Comparison of ENCODE assay signal across 22 cellular contexts in the genomic region with DNA sequence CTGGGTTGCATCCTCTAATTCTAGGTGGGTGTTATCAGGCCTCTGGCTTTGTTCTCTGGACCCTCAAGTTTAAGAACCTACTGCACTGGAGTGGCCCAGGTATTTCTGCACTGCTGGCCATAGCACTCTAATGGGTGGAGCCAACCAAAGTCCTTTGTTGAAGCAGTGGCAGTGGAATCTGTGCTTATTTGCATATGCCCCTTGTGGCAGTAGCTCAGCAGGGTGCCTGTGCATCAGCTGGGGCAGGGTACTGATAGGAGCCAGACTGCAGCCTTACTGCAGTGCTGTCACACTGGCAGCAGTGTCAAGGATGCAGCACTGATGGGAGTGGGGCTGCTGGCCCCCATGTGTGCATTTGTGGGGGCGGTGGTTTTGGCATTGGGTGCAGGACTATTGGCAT.
A peak's percentile ranks its signal among the peaks of the same experiment; 100 is the strongest.
DNase-seq lines count a peak whose midpoint lies in the region; ATAC-seq and TF ChIP-seq lines count a peak whose summit lies in the region.
"Had no signal": no experiment of that assay in that cellular context is flagged by ENCODE, and none has a peak within 500 bp of the region (broad histone marks: within the 10 kb centered on the region; RNA-seq: fewer than 3 reads in every experiment).

No MANE protein-coding gene starts in this region.

- H3K18ac ChIP-seq in mesenchymal stem cell (ENCODE audit: low read depth in 1 of 2, low read length in 2 of 2), result no peak overlapping the region

- H3K79me2 ChIP-seq in SK-N-SH (ENCODE audit: insufficient read depth), result no peaks in the 10 kb centered on the region

- no peaks in the 10 kb centered on the region for H4K20me1 ChIP-seq in SK-N-SH (ENCODE audit: insufficient read depth)
- H4K20me1 ChIP-seq: BLaER1 treated with 17β-estradiol and CSF1 and Interleukin-3, amounts not matched to agents 10 nM and 100 nM had no signal

- POLR2A ChIA-PET in SK-N-SH (lab: Yijun Ruan, JAX), result no interaction called here

- TF ChIP-seq RAD21 in SK-N-SH (IDR thresholded peaks at IDR 0.05; ENCODE audit: low read length), result no peak

- no peak overlapping the region for H2BK5ac ChIP-seq in mesenchymal stem cell (ENCODE audit: low read depth, low read length, poor library complexity, severe bottlenecking)

- H3K4ac ChIP-seq in mesenchymal stem cell (ENCODE audit: low read depth in 1 of 2, low read length in 2 of 2), result no peak overlapping the region

- CTCF ChIA-PET in SK-N-SH (lab: Yijun Ruan, JAX), result interaction anchor here (0.8 kb wide), 1 partner anchor 11 kb away, joined by 3 read pairs; no protein-coding TSS in a partner anchor

- in situ Hi-C loops in KBM-7 (cut with MboI; ENCODE audit: low pct_unique_long_range_greater_than_20kb, low sequenced_read_pairs), result no loop called here

- H3K27me3 ChIP-seq in SK-N-SH (ENCODE audit: insufficient read depth) (no peaks in the 10 kb centered on the region), mesenchymal stem cell (ENCODE audit: control insufficient read depth in 1 of 2, insufficient read depth in 1 of 2, low read length in 2 of 2) (no peaks in the 10 kb centered on the region), tibial artery (no peaks in the 10 kb centered on the region)
- H3K27me3 ChIP-seq: BLaER1 treated with 17β-estradiol and CSF1 and Interleukin-3, amounts not matched to agents 10 nM and 100 nM; Peyer's patch had no signal

- no peak overlapping the region for H2AFZ ChIP-seq in SK-N-SH (ENCODE audit: low read depth)
- H2AFZ ChIP-seq in mesenchymal stem cell (ENCODE audit: low read depth, low read length), result no peak overlapping the region

- no peak overlapping the region for H2BK120ac ChIP-seq in mesenchymal stem cell (ENCODE audit: low read depth, low read length)

- no peaks in the 10 kb centered on the region for H3K36me3 Mint-ChIP-seq in chondrocyte (ENCODE audit: low read depth)
- H3K36me3 Mint-ChIP-seq: CD8-positive, alpha-beta T cell had no signal

- H3K27ac ChIP-seq in SK-N-SH (ENCODE audit: low read depth in 2 of 2, low read length in 1 of 2), result no peak overlapping the region
- no peak overlapping the region for H3K27ac ChIP-seq in mesenchymal stem cell (ENCODE audit: low read length, poor library complexity, severe bottlenecking)
- H3K27ac ChIP-seq in tibial artery, result no peak overlapping the region
- H3K27ac ChIP-seq: 22Rv1; BLaER1 treated with 17β-estradiol and CSF1 and Interleukin-3, amounts not matched to agents 10 nM and 100 nM; Peyer's patch had no signal

- no peaks in the 10 kb centered on the region for H3F3A ChIP-seq in SK-N-SH (replicated peaks; ENCODE audit: insufficient read depth)

- H3K4me3 ChIP-seq in SK-N-SH (ENCODE audit: low read depth in 2 of 2, low read length in 1 of 2) (no peak overlapping the region), mesenchymal stem cell (ENCODE audit: insufficient read depth in 1 of 2, low read depth in 1 of 2, low read length in 2 of 2) (no peak overlapping the region), tibial artery (no peak overlapping the region)
- H3K4me3 ChIP-seq: BLaER1 treated with 17β-estradiol and CSF1 and Interleukin-3, amounts not matched to agents 10 nM and 100 nM; HAP-1; Peyer's patch had no signal

- no peaks in the 10 kb centered on the region for H3K9me2 ChIP-seq in SK-N-SH

- H3K27me3 Mint-ChIP-seq in chondrocyte (ENCODE audit: low read depth), result no peaks in the 10 kb centered on the region

- no peak overlapping the region for H2BK15ac ChIP-seq in mesenchymal stem cell (ENCODE audit: low read depth, poor library complexity, severe bottlenecking)

- no peaks in the 10 kb centered on the region for H3K4me1 Mint-ChIP-seq in chondrocyte (ENCODE audit: low read depth)

- H4K8ac ChIP-seq in mesenchymal stem cell (ENCODE audit: low read length), result no peak overlapping the region

- H3K9ac ChIP-seq in SK-N-SH (no peak overlapping the region), mesenchymal stem cell (ENCODE audit: low read length) (no peak overlapping the region)
- H3K9ac ChIP-seq: BLaER1 treated with 17β-estradiol and CSF1 and Interleukin-3, amounts not matched to agents 10 nM and 100 nM had no signal

- H3K14ac ChIP-seq in mesenchymal stem cell (ENCODE audit: low read length in 2 of 2), result no peak overlapping the region

- TF ChIP-seq CTCF in SK-N-SH (IDR thresholded peaks at IDR 0.05) (no peak), chondrocyte (IDR thresholded peaks at IDR 0.05) (no peak), tibial artery (IDR thresholded peaks at IDR 0.05) (no peak)

- no peak for TF ChIP-seq EP300 in SK-N-SH (IDR thresholded peaks at IDR 0.05; ENCODE audit: borderline replicate concordance in 1 of 2, low read depth in 1 of 2, low read length in 1 of 2)

- no peak overlapping the region for H3K23ac ChIP-seq in mesenchymal stem cell (ENCODE audit: low read length in 2 of 2)

- H3K9me3 ChIP-seq in SK-N-SH (no peaks in the 10 kb centered on the region), mesenchymal stem cell (ENCODE audit: control insufficient read depth, low read length) (peaks cover 10% of the 10 kb centered on the region), tibial artery (no peaks in the 10 kb centered on the region)
- H3K9me3 ChIP-seq: HAP-1, Peyer's patch had no signal

- H3K4me1 ChIP-seq in SK-N-SH (ENCODE audit: control insufficient read depth in 1 of 2, insufficient read depth in 2 of 2, low read depth in 1 of 2, low read length in 1 of 2) (no peaks in the 10 kb centered on the region), mesenchymal stem cell (ENCODE audit: control insufficient read depth, insufficient read depth, low read depth, low read length) (peaks cover 2% of the 10 kb centered on the region), tibial artery (no peaks in the 10 kb centered on the region)
- H3K4me1 ChIP-seq: BLaER1 treated with 17β-estradiol and CSF1 and Interleukin-3, amounts not matched to agents 10 nM and 100 nM; HAP-1; Peyer's patch had no signal

- H2BK12ac ChIP-seq in mesenchymal stem cell (ENCODE audit: low read length in 2 of 2), result no peak overlapping the region

- WGBS in SK-N-SH (ENCODE audit: low lambda C conversion rate), result 25% methylated on average over 1 of the region's 1 CpG
- WGBS in mesenchymal stem cell, result 86% methylated on average over 1 of the region's 1 CpG

- no peak overlapping the region for H3K4me3 Mint-ChIP-seq in chondrocyte (ENCODE audit: unreplicated experiment)
- H3K4me3 Mint-ChIP-seq: CD8-positive, alpha-beta T cell had no signal

- H3K36me3 ChIP-seq in SK-N-SH (replicated peaks in 1 of 2; ENCODE audit: control insufficient read depth in 1 of 2, insufficient read depth in 2 of 2, low read length in 1 of 2) (no peaks in the 10 kb centered on the region), mesenchymal stem cell (ENCODE audit: control insufficient read depth in 1 of 2, insufficient read depth in 2 of 2, low read depth in 1 of 2, low read length in 2 of 2) (no peaks in the 10 kb centered on the region), tibial artery (no peaks in the 10 kb centered on the region)
- H3K36me3 ChIP-seq: BLaER1 treated with 17β-estradiol and CSF1 and Interleukin-3, amounts not matched to agents 10 nM and 100 nM; HAP-1; Peyer's patch had no signal

- peak overlapping the region; percentile 61 for H4K91ac ChIP-seq in mesenchymal stem cell (ENCODE audit: low read length)

- intact Hi-C loops in tibial artery (cut with DNase I; ENCODE audit: low total_unique reads), result no loop called here

- H3K79me1 ChIP-seq in mesenchymal stem cell (replicated peaks; ENCODE audit: low read length, poor library complexity, severe bottlenecking), result no peaks in the 10 kb centered on the region

- no peak overlapping the region for H3K27ac Mint-ChIP-seq in chondrocyte (ENCODE audit: unreplicated experiment)
- H3K27ac Mint-ChIP-seq: CD8-positive, alpha-beta T cell had no signal

- no peak overlapping the region for H2AK5ac ChIP-seq in mesenchymal stem cell (ENCODE audit: low read length, severe bottlenecking)

- H3K4me2 ChIP-seq in SK-N-SH (no peak overlapping the region), mesenchymal stem cell (ENCODE audit: low read length, poor library complexity, severe bottlenecking) (no peak overlapping the region)
- H3K4me2 ChIP-seq: BLaER1 treated with 17β-estradiol and CSF1 and Interleukin-3, amounts not matched to agents 10 nM and 100 nM had no signal

- peaks cover 28% of the 10 kb centered on the region for H3K9me3 Mint-ChIP-seq in chondrocyte (ENCODE audit: low read depth)

- DNase-seq in SK-N-SH (peak; percentile 1), chondrocyte (ENCODE audit: low spot score) (peak; percentile 41), mesenchymal stem cell (no peak), tibial artery (no peak), NCI-H345 (lab: John Stamatoyannopoulos, UW) (no peak), KBM-7 (no peak)
- no peak for DNase-seq in stimulated activated CD4-positive, alpha-beta T cell treated with anti-CD3 and anti-CD28 coated beads, Interleukin-1b, Interleukin-23, amount 100 ng/mL, for 48 hours
- DNase-seq: ACHN; CD8-positive, alpha-beta T cell; DND-41; MM.1S; NCI-H1092 treated with DMSO at 0.1 percent for 48 hours; NCI-H146; NCI-H2029; NCI-H2227 treated with DMSO at 0.1 percent for 48 hours; NCI-H510A treated with DMSO at 0.1 percent for 48 hours; NCI-H774; Peyer's patch had no signal

- ATAC-seq in SK-N-SH treated with all-trans-retinoic acid at 6 μM for 48 hours, result no peak
- ATAC-seq: CD8-positive, alpha-beta T cell had no signal

TF ChIP-seq in SK-N-SH treated with all-trans-retinoic acid at 6 μM for 48 hours, 23 proteins besides CTCF, POLR2A, EP300 and RAD21 (continues in another document):
- TF ChIP-seq TCF4 (CRISPR knock-in tag; IDR thresholded peaks at IDR 0.05; ENCODE audit: borderline replicate concordance), result no peak
- TF ChIP-seq ZFP3 (CRISPR knock-in tag; IDR thresholded peaks at IDR 0.05), result no peak
- TF ChIP-seq, protein P1, sequence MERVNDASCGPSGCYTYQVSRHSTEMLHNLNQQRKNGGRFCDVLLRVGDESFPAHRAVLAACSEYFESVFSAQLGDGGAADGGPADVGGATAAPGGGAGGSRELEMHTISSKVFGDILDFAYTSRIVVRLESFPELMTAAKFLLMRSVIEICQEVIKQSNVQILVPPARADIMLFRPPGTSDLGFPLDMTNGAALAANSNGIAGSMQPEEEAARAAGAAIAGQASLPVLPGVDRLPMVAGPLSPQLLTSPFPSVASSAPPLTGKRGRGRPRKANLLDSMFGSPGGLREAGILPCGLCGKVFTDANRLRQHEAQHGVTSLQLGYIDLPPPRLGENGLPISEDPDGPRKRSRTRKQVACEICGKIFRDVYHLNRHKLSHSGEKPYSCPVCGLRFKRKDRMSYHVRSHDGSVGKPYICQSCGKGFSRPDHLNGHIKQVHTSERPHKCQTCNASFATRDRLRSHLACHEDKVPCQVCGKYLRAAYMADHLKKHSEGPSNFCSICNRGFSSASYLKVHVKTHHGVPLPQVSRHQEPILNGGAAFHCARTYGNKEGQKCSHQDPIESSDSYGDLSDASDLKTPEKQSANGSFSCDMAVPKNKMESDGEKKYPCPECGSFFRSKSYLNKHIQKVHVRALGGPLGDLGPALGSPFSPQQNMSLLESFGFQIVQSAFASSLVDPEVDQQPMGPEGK (CRISPR knock-in tag; IDR thresholded peaks at IDR 0.05; ENCODE audit: borderline replicate concordance), result no peak
- no peak for TF ChIP-seq ZNF8 (CRISPR knock-in tag; IDR thresholded peaks at IDR 0.05)
- no peak for TF ChIP-seq ZNF70 (CRISPR knock-in tag; IDR thresholded peaks at IDR 0.05)
- TF ChIP-seq ISL1 (CRISPR knock-in tag; IDR thresholded peaks at IDR 0.05), result no peak
- TF ChIP-seq GLIS3 (CRISPR knock-in tag; IDR thresholded peaks at IDR 0.05), result no peak
- TF ChIP-seq OSR1 (CRISPR knock-in tag; IDR thresholded peaks at IDR 0.05), result no peak

Comparison
In these comparisons a context has a peak if more than half of its experiments do, and no peak if none do; other contexts are left out.
1. DNase-seq: peak in SK-N-SH (single experiment) and chondrocyte (single experiment); none in mesenchymal stem cell (single experiment), tibial artery (0 of 2), NCI-H345 (single experiment), KBM-7 (single experiment) and stimulated activated CD4-positive, alpha-beta T cell treated with anti-CD3 and anti-CD28 coated beads, Interleukin-1b, Interleukin-23, amount 100 ng/mL, for 48 hours (single experiment).